18 cellular contexts compared by ENCODE assay signal in the genomic region with DNA sequence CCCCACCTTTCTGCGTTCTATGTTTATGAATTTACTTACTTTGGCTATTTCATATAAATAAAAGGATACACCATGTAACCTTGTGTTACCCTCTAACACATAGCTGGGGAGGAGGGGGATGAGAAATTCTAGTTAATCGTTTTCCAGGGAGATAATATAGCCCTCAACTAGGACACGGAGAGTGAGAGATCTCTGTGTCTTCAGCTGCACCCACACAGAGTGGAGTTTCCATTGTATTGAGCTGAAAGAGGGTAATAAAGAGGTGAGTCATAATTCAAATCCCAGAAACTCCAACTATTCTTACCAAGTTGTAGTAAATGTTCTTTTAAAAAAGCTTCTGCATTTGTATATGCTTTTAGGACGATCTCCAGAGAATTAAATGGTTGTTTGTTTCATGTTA.
"Had no signal": no experiment of that assay in that cellular context is flagged by ENCODE, and none has a peak within 500 bp of the region (broad histone marks: within the 10 kb centered on the region; RNA-seq: fewer than 3 reads in every experiment).

No MANE protein-coding gene starts in this region.

- H2AFZ ChIP-seq: parathyroid adenoma had no signal

- DNase-seq: activated gamma-delta T cell treated with Interleukin-2 at 50 U/mL for 16 hours; activated T-cell treated with anti-CD3 and anti-CD28 coated beads, Interleukin-2, amount 50 U/mL, for 1 hour; aorta; effector CD4-positive, alpha-beta T cell; kidney glomerular epithelial cell; left ventricle myocardium inferior; mammary epithelial cell; midbrain; stimulated activated CD4-positive, alpha-beta T cell treated with anti-CD3 and anti-CD28 coated beads, Interleukin-2, amount 100 ng/mL, for 48 hours; stimulated activated CD8-positive, alpha-beta memory T cell treated with anti-CD3 and anti-CD28 coated beads, Interleukin-4, amount 100 ng/mL, for 48 hours; stimulated activated naive B cell treated with anti-CD40 and anti-IgM and Interleukin-4, amounts not matched to agents 10 μg/mL and 1 μg/mL and 100 μg/mL, for 72 hours; T-helper 9 cell; transverse colon had no signal

- H3K36me3 Mint-ChIP-seq: activated naive CD4-positive, alpha-beta T cell treated with anti-CD3 and anti-CD28 coated beads, Interleukin-2, amount 50 U/mL, for 24 hours; brain; natural killer cell treated with Interleukin-12 subunit alpha and Interleukin-12 subunit beta and Interleukin-15 and Interleukin-18, amount 100 ng/mL, for 72 hours; stimulated activated naive B cell treated with anti-CD40 and anti-IgM and Interleukin-4, amounts not matched to agents 10 μg/mL and 1 μg/mL and 100 μg/mL, for 72 hours had no signal

- H3K9me3 Mint-ChIP-seq: activated naive CD4-positive, alpha-beta T cell treated with anti-CD3 and anti-CD28 coated beads, Interleukin-2, amount 50 U/mL, for 24 hours; dendritic cell treated with granulocyte-macrophage colony-stimulating factor and Interleukin-4, amounts not matched to agents 40 ng/mL and 50 ng/mL, for 4 days had no signal

- H3K27ac ChIP-seq: left ventricle myocardium inferior, parathyroid adenoma, transverse colon had no signal

- H3K9me3 ChIP-seq: transverse colon had no signal

- H3K79me2 ChIP-seq: parathyroid adenoma had no signal

- H3K4me3 ChIP-seq: left ventricle myocardium inferior, transverse colon had no signal

- H3K27me3 ChIP-seq: transverse colon had no signal

- H3K4me3 Mint-ChIP-seq: activated naive CD4-positive, alpha-beta T cell treated with anti-CD3 and anti-CD28 coated beads, Interleukin-2, amount 50 U/mL, for 24 hours; brain; dendritic cell treated with granulocyte-macrophage colony-stimulating factor and Interleukin-4, amounts not matched to agents 40 ng/mL and 50 ng/mL, for 4 days; natural killer cell treated with Interleukin-12 subunit alpha and Interleukin-12 subunit beta and Interleukin-15 and Interleukin-18, amount 100 ng/mL, for 72 hours; stimulated activated naive B cell treated with anti-CD40 and anti-IgM and Interleukin-4, amounts not matched to agents 10 μg/mL and 1 μg/mL and 100 μg/mL, for 72 hours had no signal

- ATAC-seq: natural killer cell treated with Interleukin-12 subunit alpha and Interleukin-12 subunit beta and Interleukin-15 and Interleukin-18, amount 100 ng/mL, for 72 hours; stimulated activated naive B cell treated with anti-CD40 and anti-IgM and Interleukin-4, amounts not matched to agents 10 μg/mL and 1 μg/mL and 100 μg/mL, for 72 hours had no signal

- H3K36me3 ChIP-seq: left ventricle myocardium inferior, transverse colon had no signal

- H3K27ac Mint-ChIP-seq: activated naive CD4-positive, alpha-beta T cell treated with anti-CD3 and anti-CD28 coated beads, Interleukin-2, amount 50 U/mL, for 24 hours; brain; dendritic cell treated with granulocyte-macrophage colony-stimulating factor and Interleukin-4, amounts not matched to agents 40 ng/mL and 50 ng/mL, for 4 days; natural killer cell treated with Interleukin-12 subunit alpha and Interleukin-12 subunit beta and Interleukin-15 and Interleukin-18, amount 100 ng/mL, for 72 hours; stimulated activated naive B cell treated with anti-CD40 and anti-IgM and Interleukin-4, amounts not matched to agents 10 μg/mL and 1 μg/mL and 100 μg/mL, for 72 hours had no signal

- H3K27me3 Mint-ChIP-seq: activated naive CD4-positive, alpha-beta T cell treated with anti-CD3 and anti-CD28 coated beads, Interleukin-2, amount 50 U/mL, for 24 hours; dendritic cell treated with granulocyte-macrophage colony-stimulating factor and Interleukin-4, amounts not matched to agents 40 ng/mL and 50 ng/mL, for 4 days; natural killer cell treated with Interleukin-12 subunit alpha and Interleukin-12 subunit beta and Interleukin-15 and Interleukin-18, amount 100 ng/mL, for 72 hours; stimulated activated naive B cell treated with anti-CD40 and anti-IgM and Interleukin-4, amounts not matched to agents 10 μg/mL and 1 μg/mL and 100 μg/mL, for 72 hours had no signal

- H3K4me1 Mint-ChIP-seq: activated naive CD4-positive, alpha-beta T cell treated with anti-CD3 and anti-CD28 coated beads, Interleukin-2, amount 50 U/mL, for 24 hours; stimulated activated naive B cell treated with anti-CD40 and anti-IgM and Interleukin-4, amounts not matched to agents 10 μg/mL and 1 μg/mL and 100 μg/mL, for 72 hours had no signal

- H3K4me1 ChIP-seq: left ventricle myocardium inferior, parathyroid adenoma, transverse colon had no signal
